ENCODE assay signal across 9 cellular contexts in the genomic region with DNA sequence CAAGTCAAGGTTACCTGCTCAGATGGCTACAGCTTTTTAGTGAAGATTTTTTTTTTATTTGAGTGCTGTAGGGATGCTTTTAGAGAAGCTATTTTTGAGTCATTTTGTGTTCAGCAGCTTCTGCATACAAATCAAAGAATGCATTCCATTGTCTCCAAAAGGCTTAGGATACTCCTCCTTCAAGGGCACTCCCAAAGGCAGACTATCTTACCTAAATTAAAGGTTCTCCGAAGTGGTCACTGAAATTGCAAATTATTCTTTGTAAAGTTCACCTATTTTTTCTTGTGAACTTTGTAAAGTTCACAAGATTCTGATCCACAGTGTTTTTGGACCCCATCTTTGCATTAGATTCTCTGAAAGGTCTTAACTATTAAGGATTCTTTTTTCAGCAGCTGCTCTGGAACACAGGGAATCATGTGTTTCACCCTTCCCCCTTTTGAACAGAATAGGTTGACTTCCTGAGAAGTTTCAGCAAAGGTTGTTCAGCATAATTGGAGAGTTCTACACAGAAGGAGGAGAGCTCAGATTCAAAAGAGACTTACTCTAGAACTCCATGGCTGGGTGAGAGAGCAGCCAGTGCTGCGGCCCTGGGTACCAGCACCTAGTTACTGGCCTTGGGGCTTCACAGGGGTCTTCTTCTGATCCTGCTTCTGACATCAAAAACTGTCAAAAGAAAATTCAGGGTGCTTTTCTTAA. TPM values are rescaled to one million over a fixed set of nuclear protein-coding genes. Genes with fewer than 3 reads are reported as not detected.
DNase-seq lines count a peak whose midpoint lies in the region; ATAC-seq and TF ChIP-seq lines count a peak whose summit lies in the region.
"Had no signal": no experiment of that assay in that cellular context is flagged by ENCODE, and none has a peak within 500 bp of the region (broad histone marks: within the 10 kb centered on the region; RNA-seq: fewer than 3 reads in every experiment).

No MANE protein-coding gene starts in this region.

- H2AFZ ChIP-seq in MM.1S (ENCODE audit: low read length) (no peak overlapping the region), neuronal stem cell (ENCODE audit: low read length) (no peak overlapping the region)

- H3K9me3 ChIP-seq in MM.1S (replicated peaks; ENCODE audit: insufficient read depth, low read length) (no peaks in the 10 kb centered on the region), skeletal muscle satellite cell (replicated peaks; ENCODE audit: low read length) (peaks cover 8% of the 10 kb centered on the region), neuronal stem cell (replicated peaks in 1 of 2; ENCODE audit: control insufficient read depth in 2 of 2, insufficient read depth in 1 of 2, low read depth in 1 of 2, low read length in 2 of 2) (peaks cover 0 to 8% of the 10 kb centered on the region in 2 donors)

- H3K36me3 ChIP-seq in MM.1S (replicated peaks; ENCODE audit: insufficient read depth, low read length) (no peaks in the 10 kb centered on the region), skeletal muscle satellite cell (ENCODE audit: insufficient read depth, low read length) (peaks cover 59% of the 10 kb centered on the region), neuronal stem cell (replicated peaks in 1 of 2; ENCODE audit: control insufficient read depth in 2 of 2, insufficient read depth in 2 of 2, low read length in 2 of 2) (no peaks in the 10 kb centered on the region)

- no peak overlapping the region for H3K14ac ChIP-seq in neuronal stem cell (ENCODE audit: low read length)

- peaks cover 13% of the 10 kb centered on the region for H3K4me1 ChIP-seq in MM.1S (ENCODE audit: low read length)
- H3K4me1 ChIP-seq in skeletal muscle satellite cell (ENCODE audit: control insufficient read depth, insufficient read depth, low read length), result peaks cover 26% of the 10 kb centered on the region
- H3K4me1 ChIP-seq in neuronal stem cell (ENCODE audit: control insufficient read depth in 2 of 2, insufficient read depth in 1 of 2, low read depth in 1 of 2, low read length in 2 of 2), result peaks cover 2 to 10% of the 10 kb centered on the region in 2 donors

- no peaks in the 10 kb centered on the region for H4K20me1 ChIP-seq in MM.1S (ENCODE audit: insufficient read depth, low read length)

- no peak overlapping the region for H3K27ac ChIP-seq in MM.1S (ENCODE audit: low read length)
- no peak overlapping the region for H3K27ac ChIP-seq in neuronal stem cell (replicated peaks; ENCODE audit: low read length)

- H3K27me3 ChIP-seq in MM.1S (replicated peaks; ENCODE audit: insufficient read depth, low read length), result no peaks in the 10 kb centered on the region
- H3K27me3 ChIP-seq in skeletal muscle satellite cell (ENCODE audit: control insufficient read depth, insufficient read depth, low read length), result no peaks in the 10 kb centered on the region
- no peaks in the 10 kb centered on the region for H3K27me3 ChIP-seq in neuronal stem cell (ENCODE audit: control insufficient read depth in 3 of 3, insufficient read depth in 3 of 3, low read depth in 1 of 3, low read length in 3 of 3)

- H2BK5ac ChIP-seq in neuronal stem cell (ENCODE audit: low read length), result no peak overlapping the region

- CTCF ChIA-PET in GM10248 (lab: Yijun Ruan, JAX), result interaction anchor here (0.7 to 3.8 kb wide), 11 partner anchors 11 to 174 kb away, joined by 3 to 41 read pairs (median 4); partner anchors contain the start of gene CLIP4

- H3K4ac ChIP-seq in neuronal stem cell (ENCODE audit: low read length), result no peak overlapping the region

- POLR2A ChIA-PET in GM10248 (lab: Yijun Ruan, JAX), result interaction anchor here (1.5 to 2.1 kb wide), 2 partner anchors 11 to 14 kb away, joined by 4 to 6 read pairs; no protein-coding TSS in a partner anchor

- H3K79me1 ChIP-seq in neuronal stem cell (ENCODE audit: low read depth, low read length), result no peaks in the 10 kb centered on the region

- H3K4me2 ChIP-seq in MM.1S (ENCODE audit: low read depth, low read length) (0 out of 2 replicates have a peak overlapping the region, but pooled peaks have one; percentile 14), skeletal muscle satellite cell (ENCODE audit: low read length) (peak overlapping the region; percentile 71), neuronal stem cell (ENCODE audit: insufficient read depth, low read length, poor library complexity, severe bottlenecking) (no peak overlapping the region)

- H3K4me3 ChIP-seq in MM.1S (ENCODE audit: low read length), result no peak overlapping the region
- H3K4me3 ChIP-seq in skeletal muscle satellite cell (ENCODE audit: low read length), result peak overlapping the region; percentile 49
- no peak overlapping the region for H3K4me3 ChIP-seq in neuronal stem cell (ENCODE audit: low read length in 2 of 2)

- H3K9me2 ChIP-seq in MM.1S (replicated peaks; ENCODE audit: insufficient read depth, low read length), result no peaks in the 10 kb centered on the region

- H2AK5ac ChIP-seq in neuronal stem cell (ENCODE audit: low read depth, low read length), result no peak overlapping the region

- no peak overlapping the region for H3K9ac ChIP-seq in MM.1S (ENCODE audit: low read length)
- H3K9ac ChIP-seq in skeletal muscle satellite cell (ENCODE audit: low read depth, low read length), result peak overlapping the region; percentile 66
- no peak overlapping the region for H3K9ac ChIP-seq in neuronal stem cell (ENCODE audit: low read depth, low read length, poor library complexity)

- no peak overlapping the region for H4K8ac ChIP-seq in neuronal stem cell (ENCODE audit: low read depth, low read length)

- TF ChIP-seq CTCF in MM.1S (IDR thresholded peaks at IDR 0.05; ENCODE audit: low read length) (no peak), GM10248 (IDR thresholded peaks at IDR 0.05; ENCODE audit: control extremely low read depth, extremely low read depth, low read depth, missing control alignments) (no peak)

- no CpG with 5 or more reads among the region's 2 CpGs for WGBS in neuronal stem cell (ENCODE audit: extremely low coverage in 2 of 2, insufficient read length in 2 of 2, insufficient replicate concordance in 1 of 2), 2 donors

- H4K91ac ChIP-seq in neuronal stem cell (ENCODE audit: low read depth, low read length, poor library complexity), result no peak overlapping the region

- peak; percentile 32 for ATAC-seq in GM18907 (IDR thresholded peaks at IDR 0.05; ENCODE audit: unreplicated experiment)

- no peak overlapping the region for H2BK15ac ChIP-seq in neuronal stem cell (ENCODE audit: low read length)

- H2BK120ac ChIP-seq in neuronal stem cell (ENCODE audit: low read depth, low read length), result no peak overlapping the region

- peak; percentile 11 for DNase-seq in MM.1S
- DNase-seq in dermis blood vessel endothelial cell, result peak; percentile 49
- no peak for DNase-seq in GM10248 (ENCODE audit: extremely low spot score)
- no peak for DNase-seq in Ammon's horn (ENCODE audit: low spot score)
- DNase-seq in GOT3 (lab: John Stamatoyannopoulos, UW), result no peak
- DNase-seq in neuronal stem cell (ENCODE audit: low spot score), result no peak
- DNase-seq: SIG-M5 had no signal

- H3F3A ChIP-seq in MM.1S (ENCODE audit: insufficient read depth, low read length), result no peaks in the 10 kb centered on the region

- no peak overlapping the region for H3K23ac ChIP-seq in neuronal stem cell (ENCODE audit: low read depth, low read length, poor library complexity)

- no peaks in the 10 kb centered on the region for H3K79me2 ChIP-seq in MM.1S (ENCODE audit: low read length)

- no peak overlapping the region for H2BK12ac ChIP-seq in neuronal stem cell (ENCODE audit: low read length)

- H3K18ac ChIP-seq in neuronal stem cell (ENCODE audit: low read length), result no peak overlapping the region

RNA-seq across cellular contexts. Expression of gene CLIP4, which starts 14.5 kb away (rescaled TPM):
- total RNA-seq in dermis blood vessel endothelial cell, result 9.5 and 12.3 TPM in 2 replicates
- total RNA-seq in skeletal muscle satellite cell (2012; rRNA removed), result 22.9 and 38.5 TPM in 2 replicates
- 2.2 TPM for polyA plus RNA-seq in neuronal stem cell (2013, experiment 1 of 2)
- polyA plus RNA-seq in neuronal stem cell (2013, experiment 2 of 2), result 2.4 TPM

RNA-seq across cellular contexts. Expression of gene PCARE, which starts 55.4 kb away (rescaled TPM):
- total RNA-seq in dermis blood vessel endothelial cell, result under 0.01 TPM in 1 of 2 replicates, not detected in the other
- total RNA-seq in skeletal muscle satellite cell (2012; rRNA removed), result not detected in 2 replicates
- not detected for polyA plus RNA-seq in neuronal stem cell (2013, experiment 1 of 2)
- not detected for polyA plus RNA-seq in neuronal stem cell (2013, experiment 2 of 2)

Comparison
In these comparisons a context has a peak if more than half of its experiments do, and no peak if none do; other contexts are left out.
1. DNase-seq: peak in MM.1S (single experiment) and dermis blood vessel endothelial cell (single experiment); none in GM10248 (single experiment), Ammon's horn (single experiment), GOT3 (single experiment) and neuronal stem cell (single experiment).